Comparison of ENCODE assay signal across 9 cellular contexts in the genomic region with DNA sequence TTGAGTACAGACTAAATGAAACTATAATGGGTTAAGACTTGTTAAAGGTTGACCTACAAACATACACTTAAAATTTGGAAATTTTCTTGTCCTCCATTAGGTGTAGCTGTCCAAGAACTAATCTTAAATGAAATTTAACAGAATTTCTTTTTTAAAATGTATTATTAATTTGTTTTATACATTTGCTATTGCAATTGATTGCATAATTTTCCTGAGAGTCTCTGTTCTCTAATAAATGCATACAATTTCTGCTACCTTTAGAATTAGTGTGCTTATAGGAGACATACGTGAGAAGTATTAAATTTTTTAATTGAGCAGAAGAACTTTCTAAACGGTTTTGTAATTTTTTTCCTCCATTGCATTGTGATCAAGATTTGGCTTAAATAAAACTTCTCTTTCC. TPM values are rescaled to one million over a fixed set of nuclear protein-coding genes. Genes with fewer than 3 reads are reported as not detected.
A peak's percentile ranks its signal among the peaks of the same experiment; 100 is the strongest.
DNase-seq lines count a peak whose midpoint lies in the region; ATAC-seq, FAIRE-seq and TF ChIP-seq lines count a peak whose summit lies in the region.
"Had no signal": no experiment of that assay in that cellular context is flagged by ENCODE, and none has a peak within 500 bp of the region (broad histone marks: within the 10 kb centered on the region; RNA-seq: fewer than 3 reads in every experiment).

No MANE protein-coding gene starts in this region.

- intact Hi-C loops in ovary (cut with DNase I) = loop anchor here in 1 of 4 donors (10.0 kb wide), 1 partner anchor 250 kb away; the partner anchor contains the start of gene SMAP1

- H3F3A ChIP-seq in OCI-LY1 (ENCODE audit: insufficient read depth, low read length) = no peaks in the 10 kb centered on the region

- peaks cover 24% of the 10 kb centered on the region for H3K4me1 ChIP-seq in OCI-LY1 (ENCODE audit: insufficient read depth, low read length, severe bottlenecking)
- H3K4me1 ChIP-seq in ovary (ENCODE audit: insufficient read depth) = peaks cover 2% of the 10 kb centered on the region

- TF ChIP-seq CTCF in OCI-LY1 (IDR thresholded peaks at IDR 0.05; ENCODE audit: low read length) (no peak), endothelial cell (IDR thresholded peaks at IDR 0.05; ENCODE audit: unreplicated experiment) (no peak), ovary (IDR thresholded peaks at IDR 0.05) (no peak)

- peaks cover 21% of the 10 kb centered on the region for H3K4me1 Mint-ChIP-seq in endothelial cell (ENCODE audit: unreplicated experiment)

- no peaks in the 10 kb centered on the region for H4K20me1 ChIP-seq in OCI-LY1 (ENCODE audit: insufficient read depth, low read length)

- ATAC-seq in GM18870 (IDR thresholded peaks at IDR 0.05; ENCODE audit: unreplicated experiment) = no peak

- H3K36me3 ChIP-seq in OCI-LY1 (ENCODE audit: insufficient read depth, low read length) (peaks cover 29% of the 10 kb centered on the region), ovary (no peaks in the 10 kb centered on the region)

- H3K36me3 Mint-ChIP-seq in endothelial cell (ENCODE audit: low read depth, unreplicated experiment) = peaks cover 9% of the 10 kb centered on the region

- no peak for TF ChIP-seq EP300 in ovary (IDR thresholded peaks at IDR 0.05)

- H3K4me3 Mint-ChIP-seq in endothelial cell (ENCODE audit: unreplicated experiment) = peak overlapping the region; percentile 98

- H3K4me2 ChIP-seq in OCI-LY1 (ENCODE audit: low read length) = peak overlapping the region; percentile 67

- H3K27ac ChIP-seq in OCI-LY1 (ENCODE audit: low read depth, low read length, poor library complexity, severe bottlenecking) = peak overlapping the region; percentile 20
- no peak overlapping the region for H3K27ac ChIP-seq in ovary

- no peaks in the 10 kb centered on the region for H3K9me2 ChIP-seq in OCI-LY1 (ENCODE audit: low read depth, low read length)

- H3K9me3 Mint-ChIP-seq in endothelial cell (ENCODE audit: unreplicated experiment) = no peaks in the 10 kb centered on the region

- FAIRE-seq in GM12891 (lab: Jason Lieb, UNC) = no peak

- no peak overlapping the region for H3K27ac Mint-ChIP-seq in endothelial cell (ENCODE audit: unreplicated experiment)

- peak overlapping the region; percentile 99; the same call in 1 of the 2 replicates for H3K4me3 ChIP-seq in GM08714 (ENCODE audit: low read length)
- peak overlapping the region; percentile 74 for H3K4me3 ChIP-seq in OCI-LY1 (ENCODE audit: low read depth, low read length, poor library complexity, severe bottlenecking)
- peak overlapping the region; percentile 96 for H3K4me3 ChIP-seq in ovary

- no peaks in the 10 kb centered on the region for H3K9me3 ChIP-seq in OCI-LY1 (ENCODE audit: low read length)
- no peaks in the 10 kb centered on the region for H3K9me3 ChIP-seq in ovary

- no peak overlapping the region for H2AFZ ChIP-seq in OCI-LY1 (ENCODE audit: low read length)

- peak overlapping the region; percentile 81 for H3K9ac ChIP-seq in OCI-LY1 (ENCODE audit: low read length)

- DNase-seq in endothelial cell (ENCODE audit: low spot score) (no peak), ovary (no peak), GM12891 (ENCODE audit: insufficient read length, low spot score) (no peak), NCI-H226 (no peak)
- DNase-seq in activated effector memory CD4-positive, alpha-beta T cell treated with Interleukin-2 at 50 U/mL for 16 hours = no peak
- DNase-seq: activated naive CD4-positive, alpha-beta T cell treated with Interleukin-2 at 50 U/mL for 16 hours had no signal

- 70 to 80% (median 75%) methylated on average over 2 of the region's 2 CpGs for WGBS in ovary, 3 donors

- H3K27me3 Mint-ChIP-seq in endothelial cell (ENCODE audit: unreplicated experiment) = peaks cover 8% of the 10 kb centered on the region

- no peak for TF ChIP-seq POLR2A in ovary (IDR thresholded peaks at IDR 0.05)
- no peak for TF ChIP-seq POLR2A in GM12891 (IDR thresholded peaks at IDR 0.05; ENCODE audit: low read depth, low read length)

- H3K27me3 ChIP-seq in OCI-LY1 (ENCODE audit: insufficient read depth, low read length) = no peaks in the 10 kb centered on the region
- H3K27me3 ChIP-seq in ovary = no peaks in the 10 kb centered on the region

- peaks cover 26% of the 10 kb centered on the region for H3K79me2 ChIP-seq in OCI-LY1 (ENCODE audit: insufficient read depth, low read length)

TF ChIP-seq in GM12891, 5 proteins besides CTCF, POLR2A, EP300 and RAD21:
- TF ChIP-seq TAF1 (IDR thresholded peaks at IDR 0.05; ENCODE audit: low read depth, low read length) (no peak), PAX5 (IDR thresholded peaks at IDR 0.05; ENCODE audit: insufficient read depth, low read length, severe bottlenecking) (no peak)

RNA-seq across cellular contexts. Expression of gene FAM135A, which starts 1.5 kb away (rescaled TPM):
- total RNA-seq in endothelial cell (ENCODE audit: unreplicated experiment) = 31.2 TPM
- 10 to 100 TPM; 19.7 to 34.1 (median 25.7) TPM for total RNA-seq in ovary
- polyA plus RNA-seq in ovary = 10 to 100 TPM in 1 of 2 donors, 1 to 10 TPM in 1; 8.6 to 10.7 TPM
- 2.2 TPM for polyA plus RNA-seq in GM12891 (2012; ENCODE audit: low read depth, missing spikeins)
